23 cellular contexts compared by ENCODE assay signal in genomic region chr6:132527791-132528190, GRCh38. TPM values are rescaled to one million over a fixed set of nuclear protein-coding genes. Genes with fewer than 3 reads are reported as not detected.
DNase-seq lines count a peak whose midpoint lies in the region; ATAC-seq and TF ChIP-seq lines count a peak whose summit lies in the region.
"Had no signal": no experiment of that assay in that cellular context is flagged by ENCODE, and none has a peak within 500 bp of the region (broad histone marks: within the 10 kb centered on the region; RNA-seq: fewer than 3 reads in every experiment).

No MANE protein-coding gene starts in this region.

- POLR2A ChIA-PET in PC-3 (lab: Charles Lee; ENCODE audit: unreplicated experiment): no interaction called here

- no peaks in the 10 kb centered on the region for H3F3A ChIP-seq in GM23248 (ENCODE audit: insufficient read depth)
- H3F3A ChIP-seq in PC-3 (ENCODE audit: low read length, unreplicated experiment): no peaks in the 10 kb centered on the region

- WGBS in GM23248 (ENCODE audit: low coverage in 1 of 2, low lambda C conversion rate in 2 of 2, missing lambda C conversion rate in 2 of 2), 2 experiments: 77 to 84% methylated on average over 6 of the region's 6 CpGs

- peak; percentile 18 for DNase-seq in COLO829 (ENCODE audit: low spot score)
- peak; percentile 50 for DNase-seq in GM23248
- DNase-seq in PC-3: peak; percentile 91
- DNase-seq in foreskin keratinocyte: peak in 1 of 2 donors; percentile 42
- DNase-seq in SJCRH30: no peak
- no peak for DNase-seq in activated naive CD8-positive, alpha-beta T cell treated with anti-CD3 and anti-CD28 coated beads for 36 hours
- DNase-seq: activated effector memory CD4-positive, alpha-beta T cell treated with Interleukin-2 at 50 U/mL for 16 hours; C1 segment of cervical spinal cord; hypothalamus; left lung; NCI-H1092 treated with DMSO at 0.1 percent for 48 hours; NCI-H2227 treated with DMSO at 0.1 percent for 48 hours; stimulated activated naive CD8-positive, alpha-beta T cell treated with anti-CD3 and anti-CD28 coated beads, Interleukin-15, amount 100 ng/mL, for 72 hours; uterus had no signal

- H4K20me1 ChIP-seq in GM23248 (ENCODE audit: insufficient read depth): no peaks in the 10 kb centered on the region
- no peaks in the 10 kb centered on the region for H4K20me1 ChIP-seq in PC-3 (ENCODE audit: low read length)

- H3K9me3 ChIP-seq in GM23248 (ENCODE audit: low read depth) (no peaks in the 10 kb centered on the region), PC-3 (ENCODE audit: low read length) (no peaks in the 10 kb centered on the region), SJCRH30 (replicated peaks) (no peaks in the 10 kb centered on the region)
- H3K9me3 ChIP-seq: left lung, uterus had no signal

- no peaks in the 10 kb centered on the region for H3K9me3 Mint-ChIP-seq in activated naive CD8-positive, alpha-beta T cell treated with anti-CD3 and anti-CD28 coated beads for 36 hours
- H3K9me3 Mint-ChIP-seq: dendritic cell treated with granulocyte-macrophage colony-stimulating factor and Interleukin-4, amounts not matched to agents 40 ng/mL and 50 ng/mL, for 4 days; stimulated activated naive CD8-positive, alpha-beta T cell treated with anti-CD3 and anti-CD28 coated beads, Interleukin-15, amount 100 ng/mL, for 72 hours had no signal

- no peak overlapping the region for H3K4me2 ChIP-seq in GM23248 (ENCODE audit: unreplicated experiment)
- H3K4me2 ChIP-seq in PC-3 (ENCODE audit: low read length): peak overlapping the region; percentile 60

- H3K27me3 Mint-ChIP-seq in activated naive CD8-positive, alpha-beta T cell treated with anti-CD3 and anti-CD28 coated beads for 36 hours: peaks cover 41% of the 10 kb centered on the region

- no peak overlapping the region for H3K27ac Mint-ChIP-seq in activated naive CD8-positive, alpha-beta T cell treated with anti-CD3 and anti-CD28 coated beads for 36 hours
- H3K27ac Mint-ChIP-seq: dendritic cell treated with granulocyte-macrophage colony-stimulating factor and Interleukin-4, amounts not matched to agents 40 ng/mL and 50 ng/mL, for 4 days; stimulated activated naive CD8-positive, alpha-beta T cell treated with anti-CD3 and anti-CD28 coated beads, Interleukin-15, amount 100 ng/mL, for 72 hours; WTC11 had no signal

- H3K9me2 ChIP-seq in GM23248 (ENCODE audit: insufficient read depth) (no peaks in the 10 kb centered on the region), PC-3 (replicated peaks; ENCODE audit: low read length) (no peaks in the 10 kb centered on the region)

- H3K36me3 ChIP-seq in GM23248 (ENCODE audit: low read depth): no peaks in the 10 kb centered on the region
- H3K36me3 ChIP-seq in PC-3 (ENCODE audit: low read depth, low read length): no peaks in the 10 kb centered on the region
- H3K36me3 ChIP-seq in SJCRH30: no peaks in the 10 kb centered on the region
- H3K36me3 ChIP-seq: left lung, uterus had no signal

- intact Hi-C loops in PC-3 (cut with micrococcal nuclease): loop anchor here (10.0 kb wide), 1 partner anchor 267 kb away; the partner anchor contains the start of gene SLC18B1

- no peak for TF ChIP-seq CTCF in PC-3 (conservative IDR thresholded peaks at IDR 0.05; ENCODE audit: low read depth, low read length)
- no peak for TF ChIP-seq CTCF in foreskin keratinocyte (conservative IDR thresholded peaks at IDR 0.05)

- H3K79me2 ChIP-seq in GM23248 (ENCODE audit: insufficient read depth) (no peaks in the 10 kb centered on the region), PC-3 (ENCODE audit: low read length) (no peaks in the 10 kb centered on the region)
- H3K79me2 ChIP-seq: parathyroid adenoma had no signal

- no peak overlapping the region for H2AFZ ChIP-seq in GM23248
- peak overlapping the region; percentile 35; the same call in 1 of the 2 replicates for H2AFZ ChIP-seq in PC-3 (ENCODE audit: low read length)
- H2AFZ ChIP-seq: parathyroid adenoma had no signal

- H3K36me3 Mint-ChIP-seq in activated naive CD8-positive, alpha-beta T cell treated with anti-CD3 and anti-CD28 coated beads for 36 hours: no peaks in the 10 kb centered on the region
- H3K36me3 Mint-ChIP-seq: WTC11 had no signal

- no peak overlapping the region for H3K9ac ChIP-seq in GM23248
- peak overlapping the region; percentile 52 for H3K9ac ChIP-seq in PC-3 (ENCODE audit: low read length)
- H3K9ac ChIP-seq: parathyroid adenoma had no signal

- H3K4me3 Mint-ChIP-seq in activated naive CD8-positive, alpha-beta T cell treated with anti-CD3 and anti-CD28 coated beads for 36 hours: no peak overlapping the region
- H3K4me3 Mint-ChIP-seq: dendritic cell treated with granulocyte-macrophage colony-stimulating factor and Interleukin-4, amounts not matched to agents 40 ng/mL and 50 ng/mL, for 4 days; stimulated activated naive CD8-positive, alpha-beta T cell treated with anti-CD3 and anti-CD28 coated beads, Interleukin-15, amount 100 ng/mL, for 72 hours; WTC11 had no signal

- BruUV-seq in PC-3 (replicated peaks; lab: Mats Ljungman, UMichigan): no TSS peak

- no peaks in the 10 kb centered on the region for H3K4me1 ChIP-seq in GM23248 (ENCODE audit: insufficient read depth)
- H3K4me1 ChIP-seq in PC-3 (ENCODE audit: insufficient read depth, low read length): peaks cover 40% of the 10 kb centered on the region
- no peaks in the 10 kb centered on the region for H3K4me1 ChIP-seq in foreskin keratinocyte
- H3K4me1 ChIP-seq in SJCRH30: no peaks in the 10 kb centered on the region
- H3K4me1 ChIP-seq: parathyroid adenoma, uterus had no signal

- peaks cover 1% of the 10 kb centered on the region for H3K4me1 Mint-ChIP-seq in activated naive CD8-positive, alpha-beta T cell treated with anti-CD3 and anti-CD28 coated beads for 36 hours
- H3K4me1 Mint-ChIP-seq: stimulated activated naive CD8-positive, alpha-beta T cell treated with anti-CD3 and anti-CD28 coated beads, Interleukin-15, amount 100 ng/mL, for 72 hours had no signal

- in situ Hi-C loops in GM23248 (cut with MboI): loop anchor here (25.0 kb wide), 1 partner anchor 260 kb away; the partner anchor contains the start of gene SLC18B1

- H3K27me3 ChIP-seq in GM23248 (replicated peaks; ENCODE audit: insufficient read depth) (no peaks in the 10 kb centered on the region), PC-3 (ENCODE audit: low read length) (no peaks in the 10 kb centered on the region), foreskin keratinocyte (no peaks in the 10 kb centered on the region), SJCRH30 (no peaks in the 10 kb centered on the region)
- H3K27me3 ChIP-seq: left lung, uterus had no signal

- CTCF ChIA-PET in PC-3 (lab: Charles Lee): no interaction called here

- H3K4me3 ChIP-seq in GM23248 (no peak overlapping the region), PC-3 (ENCODE audit: low read length) (no peak overlapping the region; the same call in 1 of the 2 replicates), SJCRH30 (no peak overlapping the region)
- H3K4me3 ChIP-seq: left lung, uterus had no signal

- ATAC-seq in PC-3 (peak; percentile 69), foreskin keratinocyte (peak; percentile 83), GM18511 (IDR thresholded peaks at IDR 0.05; ENCODE audit: unreplicated experiment) (no peak), GM21825 (IDR thresholded peaks at IDR 0.05; ENCODE audit: unreplicated experiment) (no peak)
- ATAC-seq: HepG2; left lung; stimulated activated naive CD8-positive, alpha-beta T cell treated with anti-CD3 and anti-CD28 coated beads, Interleukin-15, amount 100 ng/mL, for 72 hours; WTC11 had no signal

- H3K27ac ChIP-seq in GM23248 (no peak overlapping the region), PC-3 (ENCODE audit: low read length) (peak overlapping the region; percentile 51), foreskin keratinocyte (no peak overlapping the region), SJCRH30 (no peak overlapping the region)
- H3K27ac ChIP-seq: left lung, parathyroid adenoma, uterus had no signal

RNA-seq across cellular contexts. Expression of gene TAAR9, which starts 10.3 kb away (rescaled TPM):
- not detected in 2 replicates for total RNA-seq in GM23248 (2014; rRNA removed; shearing (Covaris generic))
- polyA plus RNA-seq in GM23248 (2016; fragmentation: Nextera tagmentation; extraction: Ambion mirVana): not detected in 2 replicates
- not detected in 2 replicates for total RNA-seq in PC-3 (2014; rRNA removed)
- total RNA-seq in foreskin keratinocyte: not detected in 2 replicates
- not detected in 2 replicates for polyA plus RNA-seq in foreskin keratinocyte
- not detected in 2 replicates for total RNA-seq in SJCRH30 (2014; rRNA removed; shearing (Covaris generic))
- total RNA-seq in activated naive CD8-positive, alpha-beta T cell treated with anti-CD3 and anti-CD28 coated beads for 36 hours: not detected
- total RNA-seq: activated CD8-positive, alpha-beta memory T cell treated with anti-CD3 and anti-CD28 coated beads for 36 hours; G401; HepG2; left lung; myocyte; uterus; WTC11 had no signal

RNA-seq across cellular contexts. Expression of gene STX7, which starts 14.9 kb away (rescaled TPM):
- 47.2 and 61.5 TPM in 2 replicates for total RNA-seq in GM23248 (2014; rRNA removed; shearing (Covaris generic))
- 52.9 and 59.8 TPM in 2 replicates for polyA plus RNA-seq in GM23248 (2016; fragmentation: Nextera tagmentation; extraction: Ambion mirVana)
- total RNA-seq in PC-3 (2014; rRNA removed): 17.3 and 27.4 TPM in 2 replicates
- total RNA-seq in foreskin keratinocyte: 37.9 and 38.5 TPM in 2 replicates
- polyA plus RNA-seq in foreskin keratinocyte: 12.8 and 12.9 TPM in 2 replicates
- 17.3 and 18.6 TPM in 2 replicates for total RNA-seq in SJCRH30 (2014; rRNA removed; shearing (Covaris generic))
- 10 to 100 TPM; 14.8 to 16.3 TPM for total RNA-seq in activated naive CD8-positive, alpha-beta T cell treated with anti-CD3 and anti-CD28 coated beads for 36 hours

RNA-seq across cellular contexts. Expression of gene TAAR8, which starts 24.7 kb away (rescaled TPM):
- total RNA-seq in GM23248 (2014; rRNA removed; shearing (Covaris generic)): not detected in 2 replicates
- polyA plus RNA-seq in GM23248 (2016; fragmentation: Nextera tagmentation; extraction: Ambion mirVana): not detected in 2 replicates
- not detected in 2 replicates for total RNA-seq in PC-3 (2014; rRNA removed)
- not detected in 2 replicates for total RNA-seq in foreskin keratinocyte
- not detected in 2 replicates for polyA plus RNA-seq in foreskin keratinocyte
- total RNA-seq in SJCRH30 (2014; rRNA removed; shearing (Covaris generic)): not detected in 2 replicates
- not detected for total RNA-seq in activated naive CD8-positive, alpha-beta T cell treated with anti-CD3 and anti-CD28 coated beads for 36 hours
- total RNA-seq: activated CD8-positive, alpha-beta memory T cell treated with anti-CD3 and anti-CD28 coated beads for 36 hours; G401; HepG2; left lung; myocyte; WTC11 had no signal

RNA-seq across cellular contexts. Expression of gene TAAR6, which starts 42.3 kb away (rescaled TPM):
- total RNA-seq in GM23248 (2014; rRNA removed; shearing (Covaris generic)): not detected in 2 replicates
- polyA plus RNA-seq in GM23248 (2016; fragmentation: Nextera tagmentation; extraction: Ambion mirVana) (not detected in 2 replicates), foreskin keratinocyte (not detected in 2 replicates)
- total RNA-seq in PC-3 (2014; rRNA removed) (not detected in 2 replicates), foreskin keratinocyte (not detected in 2 replicates)
- not detected in 2 replicates for total RNA-seq in SJCRH30 (2014; rRNA removed; shearing (Covaris generic))
- not detected for total RNA-seq in activated naive CD8-positive, alpha-beta T cell treated with anti-CD3 and anti-CD28 coated beads for 36 hours
- total RNA-seq: activated CD8-positive, alpha-beta memory T cell treated with anti-CD3 and anti-CD28 coated beads for 36 hours; G401; HepG2; left lung; myocyte; uterus; WTC11 had no signal
- polyA plus RNA-seq: HepG2 had no signal

Comparison
In these comparisons a context has a peak if more than half of its experiments do, and no peak if none do; other contexts are left out.
1. DNase-seq: peak in COLO829 (single experiment), GM23248 (single experiment) and PC-3 (single experiment); none in SJCRH30 (0 of 2) and activated naive CD8-positive, alpha-beta T cell treated with anti-CD3 and anti-CD28 coated beads for 36 hours (single experiment).
2. ATAC-seq: peak in PC-3 (single experiment) and foreskin keratinocyte (single experiment); none in GM18511 (single experiment) and GM21825 (single experiment).